In the genomic region with DNA sequence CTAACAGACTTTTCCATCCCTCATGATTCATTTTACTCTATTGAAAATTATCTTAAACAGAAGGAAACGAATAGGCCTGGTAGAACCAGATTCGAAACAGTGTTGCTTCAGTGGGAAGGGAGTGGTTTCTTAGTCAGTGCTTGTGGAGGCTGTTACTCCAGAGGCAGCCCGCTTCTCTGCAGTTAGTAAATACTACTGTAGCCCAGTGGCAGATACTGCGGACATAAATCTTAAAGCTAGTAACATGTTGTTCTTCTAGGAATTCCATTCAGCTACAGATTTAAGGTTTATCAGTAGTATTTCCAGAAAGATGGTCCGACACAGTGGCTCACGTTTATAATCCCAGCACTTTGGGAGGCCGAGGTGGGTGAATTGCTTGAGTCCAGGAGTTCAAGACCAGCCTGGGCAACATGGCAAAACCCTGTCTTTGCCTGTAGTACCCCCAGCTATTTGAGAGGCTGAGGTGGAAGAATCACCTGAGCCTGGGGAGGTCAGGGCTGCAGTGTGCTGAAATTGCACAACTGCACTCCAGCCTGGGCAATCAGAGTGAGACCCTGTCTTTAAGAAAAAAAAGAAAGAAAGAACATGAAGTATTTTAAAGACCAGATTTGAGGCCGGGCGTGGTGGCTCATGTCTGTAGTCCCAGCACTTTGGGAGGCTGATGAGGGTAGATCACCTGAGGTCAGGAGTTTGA, we compare ENCODE assay signal across 17 cellular contexts. TPM values are rescaled to one million over a fixed set of nuclear protein-coding genes. Genes with fewer than 3 reads are reported as not detected.
DNase-seq lines count a peak whose midpoint lies in the region; TF ChIP-seq lines count a peak whose summit lies in the region.
"Had no signal": no experiment of that assay in that cellular context is flagged by ENCODE, and none has a peak within 500 bp of the region (broad histone marks: within the 10 kb centered on the region; RNA-seq: fewer than 3 reads in every experiment).

No MANE protein-coding gene starts in this region.

- TF ChIP-seq CTCF in AG10803 (conservative IDR thresholded peaks at IDR 0.05; ENCODE audit: low read length) (no peak), PC-9 (conservative IDR thresholded peaks at IDR 0.05) (no peak), neutrophil (IDR thresholded peaks at IDR 0.05) (no peak)

- H3K4me1 Mint-ChIP-seq in activated CD4-positive, alpha-beta memory T cell treated with anti-CD3 and anti-CD28 coated beads, Interleukin-2, amount 10 ng/mL, durations not matched to agents 7 days and 5 days: peaks cover 11% of the 10 kb centered on the region

- POLR2A ChIA-PET in PC-9 (lab: Charles Lee; ENCODE audit: unreplicated experiment): interaction anchor here (0.6 to 0.7 kb wide), 4 partner anchors 51 to 383 kb away, joined by 4 to 9 read pairs (median 4); a partner anchor contains a TSS
- POLR2A ChIA-PET in activated CD4-positive, alpha-beta memory T cell treated with anti-CD3 and anti-CD28 coated beads, Interleukin-2, amount 10 ng/mL, durations not matched to agents 7 days and 5 days (lab: Charles Lee): interaction anchor here (1.0 kb wide), 1 partner anchor 18 kb away, joined by 4 read pairs; no protein-coding TSS in a partner anchor

- peak overlapping the region; percentile 58 for H3K27ac ChIP-seq in PC-9
- H3K27ac ChIP-seq in neutrophil: peak overlapping the region; percentile 46
- H3K27ac ChIP-seq: SJSA1 had no signal

- H3K9me2 ChIP-seq in PC-9 (ENCODE audit: insufficient read depth): no peaks in the 10 kb centered on the region

- H2AFZ ChIP-seq in PC-9: no peak overlapping the region

- peaks cover 83% of the 10 kb centered on the region for H3K79me2 ChIP-seq in PC-9 (ENCODE audit: low read depth)

- H3K27me3 Mint-ChIP-seq in activated CD4-positive, alpha-beta memory T cell treated with anti-CD3 and anti-CD28 coated beads, Interleukin-2, amount 10 ng/mL, durations not matched to agents 7 days and 5 days: no peaks in the 10 kb centered on the region
- H3K27me3 Mint-ChIP-seq: activated CD4-positive, alpha-beta T cell treated with anti-CD3 and anti-CD28 coated beads, Interleukin-2, amount 10 ng/mL, durations not matched to agents 7 days and 5 days had no signal

- H3K4me1 ChIP-seq in PC-9 (replicated peaks; ENCODE audit: insufficient read depth) (peaks cover 34% of the 10 kb centered on the region), neutrophil (ENCODE audit: control insufficient read depth in 1 of 2, insufficient read depth in 1 of 2, low read depth in 1 of 2, low read length in 1 of 2) (peaks cover 4 to 6% of the 10 kb centered on the region in 2 experiments)
- H3K4me1 ChIP-seq: BE2C had no signal

- BruUV-seq in PC-9 (replicated peaks; lab: Mats Ljungman, UMichigan): no TSS peak

- H3K27me3 ChIP-seq in PC-9 (ENCODE audit: insufficient read depth, low read depth) (no peaks in the 10 kb centered on the region), neutrophil (no peaks in the 10 kb centered on the region)
- H3K27me3 ChIP-seq: BE2C, SJSA1 had no signal

- H4K20me1 ChIP-seq in PC-9 (ENCODE audit: insufficient read depth): no peaks in the 10 kb centered on the region

- no peak overlapping the region for H3K4me3 Mint-ChIP-seq in activated CD4-positive, alpha-beta memory T cell treated with anti-CD3 and anti-CD28 coated beads, Interleukin-2, amount 10 ng/mL, durations not matched to agents 7 days and 5 days
- H3K4me3 Mint-ChIP-seq: activated CD4-positive, alpha-beta T cell treated with anti-CD3 and anti-CD28 coated beads, Interleukin-2, amount 10 ng/mL, durations not matched to agents 7 days and 5 days; nephron progenitor cell had no signal

- no peak overlapping the region for H3K27ac Mint-ChIP-seq in activated CD4-positive, alpha-beta memory T cell treated with anti-CD3 and anti-CD28 coated beads, Interleukin-2, amount 10 ng/mL, durations not matched to agents 7 days and 5 days
- H3K27ac Mint-ChIP-seq: activated CD4-positive, alpha-beta T cell treated with anti-CD3 and anti-CD28 coated beads, Interleukin-2, amount 10 ng/mL, durations not matched to agents 7 days and 5 days; nephron progenitor cell had no signal

- TF ChIP-seq POLR2A in erythroblast (IDR thresholded peaks at IDR 0.05; ENCODE audit: low read length): no peak

- CTCF ChIA-PET in PC-9 (lab: Charles Lee): interaction anchor here (0.6 kb wide), 1 partner anchor 114 kb away, joined by 7 read pairs; no protein-coding TSS in a partner anchor
- CTCF ChIA-PET in activated CD4-positive, alpha-beta memory T cell treated with anti-CD3 and anti-CD28 coated beads, Interleukin-2, amount 10 ng/mL, durations not matched to agents 7 days and 5 days (lab: Charles Lee): interaction anchor here (1.4 kb wide), 1 partner anchor 88 kb away, joined by 4 read pairs; no protein-coding TSS in a partner anchor

- DNase-seq in AG10803 (ENCODE audit: low read depth) (peak; percentile 41), PC-9 (peak; percentile 39 to 73), erythroblast (lab: John Stamatoyannopoulos, UW) (peak; percentile 67 to 77), GOT3 (lab: John Stamatoyannopoulos, UW) (no peak), Ammon's horn (ENCODE audit: low spot score) (no peak), NCI-H524 (lab: John Stamatoyannopoulos, UW) (no peak)
- no peak for DNase-seq in activated CD4-positive, alpha-beta memory T cell treated with anti-CD3 and anti-CD28 coated beads, Interleukin-2, amount 10 ng/mL, durations not matched to agents 7 days and 5 days
- DNase-seq: activated CD4-positive, alpha-beta T cell treated with anti-CD3 and anti-CD28 coated beads, Interleukin-2, amount 10 ng/mL, durations not matched to agents 7 days and 5 days; activated naive CD4-positive, alpha-beta T cell treated with Interleukin-2 at 50 U/mL for 16 hours; BE2C; KG1; NCI-H345; nephron progenitor cell; stimulated activated naive CD8-positive, alpha-beta T cell treated with anti-CD3 and anti-CD28 coated beads, Interleukin-15, Interleukin-2, amounts not matched to agents 100 U/mL and 50 U/mL, for 24 hours had no signal

- peaks cover 9% of the 10 kb centered on the region for H3K36me3 Mint-ChIP-seq in activated CD4-positive, alpha-beta memory T cell treated with anti-CD3 and anti-CD28 coated beads, Interleukin-2, amount 10 ng/mL, durations not matched to agents 7 days and 5 days (ENCODE audit: low read depth)

- H3K36me3 ChIP-seq in PC-9 (ENCODE audit: low read depth) (no peaks in the 10 kb centered on the region), neutrophil (no peaks in the 10 kb centered on the region)
- H3K36me3 ChIP-seq: HAP-1, SJSA1 had no signal

- H3F3A ChIP-seq in PC-9 (ENCODE audit: insufficient read depth, low read depth): peaks cover 30% of the 10 kb centered on the region

- intact Hi-C loops in PC-9 (cut with micrococcal nuclease; ENCODE audit: unreplicated experiment): no loop called here

- H3K4me2 ChIP-seq in PC-9: peak overlapping the region; percentile 25; the same call in 1 of the 2 replicates

- no peaks in the 10 kb centered on the region for H3K9me3 ChIP-seq in PC-9 (ENCODE audit: insufficient read depth, low read depth)
- no peaks in the 10 kb centered on the region for H3K9me3 ChIP-seq in neutrophil
- H3K9me3 ChIP-seq: BE2C, HAP-1, SJSA1 had no signal

- H3K4me3 ChIP-seq in AG10803 (ENCODE audit: low read length) (no peak overlapping the region), PC-9 (no peak overlapping the region), neutrophil (ENCODE audit: low read depth in 1 of 2, low read length in 1 of 2) (no peak overlapping the region)
- H3K4me3 ChIP-seq: HAP-1, SJSA1 had no signal

- peaks cover 3% of the 10 kb centered on the region for H3K9me3 Mint-ChIP-seq in activated CD4-positive, alpha-beta memory T cell treated with anti-CD3 and anti-CD28 coated beads, Interleukin-2, amount 10 ng/mL, durations not matched to agents 7 days and 5 days
- H3K9me3 Mint-ChIP-seq: activated CD4-positive, alpha-beta T cell treated with anti-CD3 and anti-CD28 coated beads, Interleukin-2, amount 10 ng/mL, durations not matched to agents 7 days and 5 days had no signal

RNA-seq across cellular contexts. Expression of a gene that starts 45.9 kb away (rescaled TPM):
- total RNA-seq in PC-9 (2021): 29.0 and 29.4 TPM in 2 replicates
- total RNA-seq in activated CD4-positive, alpha-beta memory T cell treated with anti-CD3 and anti-CD28 coated beads, Interleukin-2, amount 10 ng/mL, durations not matched to agents 7 days and 5 days: 10 to 100 TPM; 20.3 to 22.9 TPM

Comparison
In these comparisons a context has a peak if more than half of its experiments do, and no peak if none do; other contexts are left out.
1. DNase-seq: peak in AG10803 (single experiment), PC-9 (2 of 2) and erythroblast (2 of 2); none in GOT3 (single experiment), Ammon's horn (single experiment), NCI-H524 (0 of 2) and activated CD4-positive, alpha-beta memory T cell treated with anti-CD3 and anti-CD28 coated beads, Interleukin-2, amount 10 ng/mL, durations not matched to agents 7 days and 5 days (single experiment).